1 cellular context compared by ENCODE assay signal in the genomic region with DNA sequence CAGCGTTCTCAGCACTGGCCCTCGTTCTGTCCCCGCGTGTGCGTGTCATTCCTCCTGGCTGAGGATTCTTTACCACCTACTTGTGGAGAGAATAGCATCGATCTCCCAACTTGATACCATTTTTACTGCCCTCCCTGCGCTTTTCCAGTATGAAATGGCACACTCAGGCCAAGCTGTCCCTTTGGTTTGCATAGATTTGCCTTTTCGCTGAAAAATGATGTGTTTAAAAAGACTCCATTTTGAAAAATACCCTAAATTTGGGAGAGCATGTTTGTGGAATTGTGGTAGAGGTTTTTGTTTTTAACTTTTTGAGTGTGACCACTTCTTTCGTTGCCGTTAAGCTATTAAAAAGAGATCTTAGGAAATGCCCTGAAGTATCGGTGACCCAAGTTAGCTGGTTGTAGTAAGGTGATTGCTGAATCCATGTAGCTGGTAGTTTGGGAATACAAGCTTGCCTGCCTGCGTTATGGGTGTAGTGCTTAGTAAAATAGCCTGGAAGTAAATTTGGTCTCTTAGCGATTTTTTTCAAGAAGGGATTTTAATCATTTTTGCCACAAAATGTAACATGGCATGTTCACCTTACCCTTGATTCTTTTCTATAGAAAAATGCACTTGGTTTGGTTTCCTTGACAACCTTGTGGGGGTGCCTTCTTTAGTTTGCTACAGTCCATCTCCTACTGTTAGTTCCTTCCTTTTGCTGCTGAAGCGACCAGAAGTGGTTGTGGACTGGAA.
TF ChIP-seq lines count a peak whose summit lies in the region.

No MANE protein-coding gene starts in this region.

TF ChIP-seq in K562, 482 proteins besides CTCF, POLR2A, EP300 and RAD21 (continued from another document and continues in another):
- TF ChIP-seq, protein P1, sequence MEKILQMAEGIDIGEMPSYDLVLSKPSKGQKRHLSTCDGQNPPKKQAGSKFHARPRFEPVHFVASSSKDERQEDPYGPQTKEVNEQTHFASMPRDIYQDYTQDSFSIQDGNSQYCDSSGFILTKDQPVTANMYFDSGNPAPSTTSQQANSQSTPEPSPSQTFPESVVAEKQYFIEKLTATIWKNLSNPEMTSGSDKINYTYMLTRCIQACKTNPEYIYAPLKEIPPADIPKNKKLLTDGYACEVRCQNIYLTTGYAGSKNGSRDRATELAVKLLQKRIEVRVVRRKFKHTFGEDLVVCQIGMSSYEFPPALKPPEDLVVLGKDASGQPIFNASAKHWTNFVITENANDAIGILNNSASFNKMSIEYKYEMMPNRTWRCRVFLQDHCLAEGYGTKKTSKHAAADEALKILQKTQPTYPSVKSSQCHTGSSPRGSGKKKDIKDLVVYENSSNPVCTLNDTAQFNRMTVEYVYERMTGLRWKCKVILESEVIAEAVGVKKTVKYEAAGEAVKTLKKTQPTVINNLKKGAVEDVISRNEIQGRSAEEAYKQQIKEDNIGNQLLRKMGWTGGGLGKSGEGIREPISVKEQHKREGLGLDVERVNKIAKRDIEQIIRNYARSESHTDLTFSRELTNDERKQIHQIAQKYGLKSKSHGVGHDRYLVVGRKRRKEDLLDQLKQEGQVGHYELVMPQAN (IDR thresholded peaks at IDR 0.05; ENCODE audit: borderline replicate concordance) = peak; percentile 12; the same call in 1 of the 2 replicates
- TF ChIP-seq, protein P2, sequence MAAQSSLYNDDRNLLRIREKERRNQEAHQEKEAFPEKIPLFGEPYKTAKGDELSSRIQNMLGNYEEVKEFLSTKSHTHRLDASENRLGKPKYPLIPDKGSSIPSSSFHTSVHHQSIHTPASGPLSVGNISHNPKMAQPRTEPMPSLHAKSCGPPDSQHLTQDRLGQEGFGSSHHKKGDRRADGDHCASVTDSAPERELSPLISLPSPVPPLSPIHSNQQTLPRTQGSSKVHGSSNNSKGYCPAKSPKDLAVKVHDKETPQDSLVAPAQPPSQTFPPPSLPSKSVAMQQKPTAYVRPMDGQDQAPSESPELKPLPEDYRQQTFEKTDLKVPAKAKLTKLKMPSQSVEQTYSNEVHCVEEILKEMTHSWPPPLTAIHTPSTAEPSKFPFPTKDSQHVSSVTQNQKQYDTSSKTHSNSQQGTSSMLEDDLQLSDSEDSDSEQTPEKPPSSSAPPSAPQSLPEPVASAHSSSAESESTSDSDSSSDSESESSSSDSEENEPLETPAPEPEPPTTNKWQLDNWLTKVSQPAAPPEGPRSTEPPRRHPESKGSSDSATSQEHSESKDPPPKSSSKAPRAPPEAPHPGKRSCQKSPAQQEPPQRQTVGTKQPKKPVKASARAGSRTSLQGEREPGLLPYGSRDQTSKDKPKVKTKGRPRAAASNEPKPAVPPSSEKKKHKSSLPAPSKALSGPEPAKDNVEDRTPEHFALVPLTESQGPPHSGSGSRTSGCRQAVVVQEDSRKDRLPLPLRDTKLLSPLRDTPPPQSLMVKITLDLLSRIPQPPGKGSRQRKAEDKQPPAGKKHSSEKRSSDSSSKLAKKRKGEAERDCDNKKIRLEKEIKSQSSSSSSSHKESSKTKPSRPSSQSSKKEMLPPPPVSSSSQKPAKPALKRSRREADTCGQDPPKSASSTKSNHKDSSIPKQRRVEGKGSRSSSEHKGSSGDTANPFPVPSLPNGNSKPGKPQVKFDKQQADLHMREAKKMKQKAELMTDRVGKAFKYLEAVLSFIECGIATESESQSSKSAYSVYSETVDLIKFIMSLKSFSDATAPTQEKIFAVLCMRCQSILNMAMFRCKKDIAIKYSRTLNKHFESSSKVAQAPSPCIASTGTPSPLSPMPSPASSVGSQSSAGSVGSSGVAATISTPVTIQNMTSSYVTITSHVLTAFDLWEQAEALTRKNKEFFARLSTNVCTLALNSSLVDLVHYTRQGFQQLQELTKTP (IDR thresholded peaks at IDR 0.05; ENCODE audit: low read depth in 1 of 2, partially characterized antibody in 2 of 2) = peak; percentile 40 to 48
- TF ChIP-seq, protein P3, sequence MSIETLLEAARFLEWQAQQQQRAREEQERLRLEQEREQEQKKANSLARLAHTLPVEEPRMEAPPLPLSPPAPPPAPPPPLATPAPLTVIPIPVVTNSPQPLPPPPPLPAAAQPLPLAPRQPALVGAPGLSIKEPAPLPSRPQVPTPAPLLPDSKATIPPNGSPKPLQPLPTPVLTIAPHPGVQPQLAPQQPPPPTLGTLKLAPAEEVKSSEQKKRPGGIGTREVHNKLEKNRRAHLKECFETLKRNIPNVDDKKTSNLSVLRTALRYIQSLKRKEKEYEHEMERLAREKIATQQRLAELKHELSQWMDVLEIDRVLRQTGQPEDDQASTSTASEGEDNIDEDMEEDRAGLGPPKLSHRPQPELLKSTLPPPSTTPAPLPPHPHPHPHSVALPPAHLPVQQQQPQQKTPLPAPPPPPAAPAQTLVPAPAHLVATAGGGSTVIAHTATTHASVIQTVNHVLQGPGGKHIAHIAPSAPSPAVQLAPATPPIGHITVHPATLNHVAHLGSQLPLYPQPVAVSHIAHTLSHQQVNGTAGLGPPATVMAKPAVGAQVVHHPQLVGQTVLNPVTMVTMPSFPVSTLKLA (conservative IDR thresholded peaks at IDR 0.05) = peak in 1 of 2 experiments; percentile 63; a peak in 2 of 4 replicates
- TF ChIP-seq RFX1 (IDR thresholded peaks at IDR 0.05) (peak; percentile 78), CREB1 (IDR thresholded peaks at IDR 0.05) (no peak), CREB1 (CRISPR knock-in tag; IDR thresholded peaks at IDR 0.05) (peak; percentile 38; the same call in 1 of the 2 replicates), MIER1 (IDR thresholded peaks at IDR 0.05; ENCODE audit: low read depth) (0 out of 2 replicates have a peak, but pooled peaks have one; percentile 63), LCOR (CRISPR knock-in tag; IDR thresholded peaks at IDR 0.05) (peak; percentile 76; the same call in 1 of the 2 replicates), MEF2D (tag; conservative IDR thresholded peaks at IDR 0.05; ENCODE audit: low read depth) (0 out of 2 replicates have a peak, but pooled peaks have one; percentile 23), CBFB (CRISPR knock-in tag; IDR thresholded peaks at IDR 0.05) (peak; percentile 64; the same call in 1 of the 2 replicates), BMI1 (IDR thresholded peaks at IDR 0.05; ENCODE audit: low read length) (0 out of 2 replicates have a peak, but pooled peaks have one; percentile 31), SMARCA4 (IDR thresholded peaks at IDR 0.05) (peak; percentile 8; the same call in 1 of the 2 replicates), CHD2 (IDR thresholded peaks at IDR 0.05; ENCODE audit: low read depth, low read length) (no peak), MCM5 (IDR thresholded peaks at IDR 0.05; ENCODE audit: low read depth) (no peak), HDAC2 (IDR thresholded peaks at IDR 0.05) (peak; percentile 59; the same call in 1 of the 2 replicates), SRF (CRISPR knock-in tag; IDR thresholded peaks at IDR 0.05) (no peak), GABPB1 (CRISPR knock-in tag; IDR thresholded peaks at IDR 0.05) (peak; percentile 5; the same call in 1 of the 2 replicates), PML (IDR thresholded peaks at IDR 0.05; ENCODE audit: low read length) (0 out of 2 replicates have a peak, but pooled peaks have one; percentile 46), MEIS2 (IDR thresholded peaks at IDR 0.05; ENCODE audit: partially characterized antibody) (peak; percentile 37), MTA1 (IDR thresholded peaks at IDR 0.05; ENCODE audit: borderline replicate concordance) (0 out of 2 replicates have a peak, but pooled peaks have one; percentile 41), EP400 (IDR thresholded peaks at IDR 0.05) (peak; percentile 58), NBN (IDR thresholded peaks at IDR 0.05; ENCODE audit: low read depth) (no peak), NCOA1 (IDR thresholded peaks at IDR 0.05; ENCODE audit: low read depth) (peak; percentile 4; the same call in 1 of the 2 replicates), L3MBTL2 (IDR thresholded peaks at IDR 0.05) (peak; percentile 9; the same call in 1 of the 2 replicates), YY1 (IDR thresholded peaks at IDR 0.05; ENCODE audit: borderline replicate concordance in 1 of 3, control insufficient read depth in 1 of 3, extremely low read depth in 1 of 3, insufficient read depth in 3 of 3, insufficient read length in 1 of 3, insufficient replicate concordance in 2 of 3, low read depth in 1 of 3, low read length in 2 of 3) (peak in 1 of 3 experiments; percentile 31)
- TF ChIP-seq, protein P4, sequence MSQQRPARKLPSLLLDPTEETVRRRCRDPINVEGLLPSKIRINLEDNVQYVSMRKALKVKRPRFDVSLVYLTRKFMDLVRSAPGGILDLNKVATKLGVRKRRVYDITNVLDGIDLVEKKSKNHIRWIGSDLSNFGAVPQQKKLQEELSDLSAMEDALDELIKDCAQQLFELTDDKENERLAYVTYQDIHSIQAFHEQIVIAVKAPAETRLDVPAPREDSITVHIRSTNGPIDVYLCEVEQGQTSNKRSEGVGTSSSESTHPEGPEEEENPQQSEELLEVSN (IDR thresholded peaks at IDR 0.05; ENCODE audit: borderline replicate concordance in 1 of 2, extremely low read depth in 1 of 2, insufficient read depth in 1 of 2, insufficient read length in 1 of 2, low read depth in 1 of 2, low read length in 1 of 2, poor library complexity in 1 of 2, severe bottlenecking in 1 of 2) = peak in 1 of 2 experiments; percentile 4
- TF ChIP-seq, protein P5, sequence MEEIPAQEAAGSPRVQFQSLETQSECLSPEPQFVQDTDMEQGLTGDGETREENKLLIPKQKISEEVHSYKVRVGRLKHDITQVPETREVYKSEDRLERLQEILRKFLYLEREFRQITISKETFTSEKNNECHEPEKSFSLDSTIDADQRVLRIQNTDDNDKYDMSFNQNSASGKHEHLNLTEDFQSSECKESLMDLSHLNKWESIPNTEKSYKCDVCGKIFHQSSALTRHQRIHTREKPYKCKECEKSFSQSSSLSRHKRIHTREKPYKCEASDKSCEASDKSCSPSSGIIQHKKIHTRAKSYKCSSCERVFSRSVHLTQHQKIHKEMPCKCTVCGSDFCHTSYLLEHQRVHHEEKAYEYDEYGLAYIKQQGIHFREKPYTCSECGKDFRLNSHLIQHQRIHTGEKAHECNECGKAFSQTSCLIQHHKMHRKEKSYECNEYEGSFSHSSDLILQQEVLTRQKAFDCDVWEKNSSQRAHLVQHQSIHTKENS (CRISPR knock-in tag; IDR thresholded peaks at IDR 0.05) = no peak
- TF ChIP-seq, protein P6, sequence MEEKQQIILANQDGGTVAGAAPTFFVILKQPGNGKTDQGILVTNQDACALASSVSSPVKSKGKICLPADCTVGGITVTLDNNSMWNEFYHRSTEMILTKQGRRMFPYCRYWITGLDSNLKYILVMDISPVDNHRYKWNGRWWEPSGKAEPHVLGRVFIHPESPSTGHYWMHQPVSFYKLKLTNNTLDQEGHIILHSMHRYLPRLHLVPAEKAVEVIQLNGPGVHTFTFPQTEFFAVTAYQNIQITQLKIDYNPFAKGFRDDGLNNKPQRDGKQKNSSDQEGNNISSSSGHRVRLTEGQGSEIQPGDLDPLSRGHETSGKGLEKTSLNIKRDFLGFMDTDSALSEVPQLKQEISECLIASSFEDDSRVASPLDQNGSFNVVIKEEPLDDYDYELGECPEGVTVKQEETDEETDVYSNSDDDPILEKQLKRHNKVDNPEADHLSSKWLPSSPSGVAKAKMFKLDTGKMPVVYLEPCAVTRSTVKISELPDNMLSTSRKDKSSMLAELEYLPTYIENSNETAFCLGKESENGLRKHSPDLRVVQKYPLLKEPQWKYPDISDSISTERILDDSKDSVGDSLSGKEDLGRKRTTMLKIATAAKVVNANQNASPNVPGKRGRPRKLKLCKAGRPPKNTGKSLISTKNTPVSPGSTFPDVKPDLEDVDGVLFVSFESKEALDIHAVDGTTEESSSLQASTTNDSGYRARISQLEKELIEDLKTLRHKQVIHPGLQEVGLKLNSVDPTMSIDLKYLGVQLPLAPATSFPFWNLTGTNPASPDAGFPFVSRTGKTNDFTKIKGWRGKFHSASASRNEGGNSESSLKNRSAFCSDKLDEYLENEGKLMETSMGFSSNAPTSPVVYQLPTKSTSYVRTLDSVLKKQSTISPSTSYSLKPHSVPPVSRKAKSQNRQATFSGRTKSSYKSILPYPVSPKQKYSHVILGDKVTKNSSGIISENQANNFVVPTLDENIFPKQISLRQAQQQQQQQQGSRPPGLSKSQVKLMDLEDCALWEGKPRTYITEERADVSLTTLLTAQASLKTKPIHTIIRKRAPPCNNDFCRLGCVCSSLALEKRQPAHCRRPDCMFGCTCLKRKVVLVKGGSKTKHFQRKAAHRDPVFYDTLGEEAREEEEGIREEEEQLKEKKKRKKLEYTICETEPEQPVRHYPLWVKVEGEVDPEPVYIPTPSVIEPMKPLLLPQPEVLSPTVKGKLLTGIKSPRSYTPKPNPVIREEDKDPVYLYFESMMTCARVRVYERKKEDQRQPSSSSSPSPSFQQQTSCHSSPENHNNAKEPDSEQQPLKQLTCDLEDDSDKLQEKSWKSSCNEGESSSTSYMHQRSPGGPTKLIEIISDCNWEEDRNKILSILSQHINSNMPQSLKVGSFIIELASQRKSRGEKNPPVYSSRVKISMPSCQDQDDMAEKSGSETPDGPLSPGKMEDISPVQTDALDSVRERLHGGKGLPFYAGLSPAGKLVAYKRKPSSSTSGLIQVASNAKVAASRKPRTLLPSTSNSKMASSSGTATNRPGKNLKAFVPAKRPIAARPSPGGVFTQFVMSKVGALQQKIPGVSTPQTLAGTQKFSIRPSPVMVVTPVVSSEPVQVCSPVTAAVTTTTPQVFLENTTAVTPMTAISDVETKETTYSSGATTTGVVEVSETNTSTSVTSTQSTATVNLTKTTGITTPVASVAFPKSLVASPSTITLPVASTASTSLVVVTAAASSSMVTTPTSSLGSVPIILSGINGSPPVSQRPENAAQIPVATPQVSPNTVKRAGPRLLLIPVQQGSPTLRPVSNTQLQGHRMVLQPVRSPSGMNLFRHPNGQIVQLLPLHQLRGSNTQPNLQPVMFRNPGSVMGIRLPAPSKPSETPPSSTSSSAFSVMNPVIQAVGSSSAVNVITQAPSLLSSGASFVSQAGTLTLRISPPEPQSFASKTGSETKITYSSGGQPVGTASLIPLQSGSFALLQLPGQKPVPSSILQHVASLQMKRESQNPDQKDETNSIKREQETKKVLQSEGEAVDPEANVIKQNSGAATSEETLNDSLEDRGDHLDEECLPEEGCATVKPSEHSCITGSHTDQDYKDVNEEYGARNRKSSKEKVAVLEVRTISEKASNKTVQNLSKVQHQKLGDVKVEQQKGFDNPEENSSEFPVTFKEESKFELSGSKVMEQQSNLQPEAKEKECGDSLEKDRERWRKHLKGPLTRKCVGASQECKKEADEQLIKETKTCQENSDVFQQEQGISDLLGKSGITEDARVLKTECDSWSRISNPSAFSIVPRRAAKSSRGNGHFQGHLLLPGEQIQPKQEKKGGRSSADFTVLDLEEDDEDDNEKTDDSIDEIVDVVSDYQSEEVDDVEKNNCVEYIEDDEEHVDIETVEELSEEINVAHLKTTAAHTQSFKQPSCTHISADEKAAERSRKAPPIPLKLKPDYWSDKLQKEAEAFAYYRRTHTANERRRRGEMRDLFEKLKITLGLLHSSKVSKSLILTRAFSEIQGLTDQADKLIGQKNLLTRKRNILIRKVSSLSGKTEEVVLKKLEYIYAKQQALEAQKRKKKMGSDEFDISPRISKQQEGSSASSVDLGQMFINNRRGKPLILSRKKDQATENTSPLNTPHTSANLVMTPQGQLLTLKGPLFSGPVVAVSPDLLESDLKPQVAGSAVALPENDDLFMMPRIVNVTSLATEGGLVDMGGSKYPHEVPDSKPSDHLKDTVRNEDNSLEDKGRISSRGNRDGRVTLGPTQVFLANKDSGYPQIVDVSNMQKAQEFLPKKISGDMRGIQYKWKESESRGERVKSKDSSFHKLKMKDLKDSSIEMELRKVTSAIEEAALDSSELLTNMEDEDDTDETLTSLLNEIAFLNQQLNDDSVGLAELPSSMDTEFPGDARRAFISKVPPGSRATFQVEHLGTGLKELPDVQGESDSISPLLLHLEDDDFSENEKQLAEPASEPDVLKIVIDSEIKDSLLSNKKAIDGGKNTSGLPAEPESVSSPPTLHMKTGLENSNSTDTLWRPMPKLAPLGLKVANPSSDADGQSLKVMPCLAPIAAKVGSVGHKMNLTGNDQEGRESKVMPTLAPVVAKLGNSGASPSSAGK (IDR thresholded peaks at IDR 0.05) = peak; percentile 51; the same call in 1 of the 2 replicates
